In genomic region chr5:60944904-60945759, GRCh38 we compare ENCODE assay signal across 8 cellular contexts. TPM values are rescaled to one million over a fixed set of nuclear protein-coding genes. Genes with fewer than 3 reads are reported as not detected.
DNase-seq lines count a peak whose midpoint lies in the region; ATAC-seq and TF ChIP-seq lines count a peak whose summit lies in the region.

Gene ERCC8 (minus strand): TSS chr5:60945070. CDS start chr5:60945008, 62 bp downstream.
A gene with protein sequence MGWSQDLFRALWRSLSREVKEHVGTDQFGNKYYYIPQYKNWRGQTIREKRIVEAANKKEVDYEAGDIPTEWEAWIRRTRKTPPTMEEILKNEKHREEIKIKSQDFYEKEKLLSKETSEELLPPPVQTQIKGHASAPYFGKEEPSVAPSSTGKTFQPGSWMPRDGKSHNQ (plus strand): TSS chr5:60945205. CDS start chr5:60945256, 51 bp downstream.

- H3K27me3 Mint-ChIP-seq in natural killer cell (ENCODE audit: low read depth in 2 of 2), result no peaks in the 10 kb centered on the region

- no peak within 1 kb of the TSS for H3K4me3 Mint-ChIP-seq in natural killer cell

- H3K9me3 Mint-ChIP-seq in natural killer cell, result no peaks in the 10 kb centered on the region

- no peaks in the 10 kb centered on the region for H3K36me3 Mint-ChIP-seq in natural killer cell

- intact Hi-C loops in natural killer cell (cut with micrococcal nuclease), result loop anchor here (10.0 kb wide), 1 partner anchor 220 kb away; the partner anchor contains the start of gene SMIM15

- peak; percentile 98 to 100 (median 99) for ATAC-seq in natural killer cell

- DNase-seq in EH (ENCODE audit: low read depth) (peak; percentile 95), GOT3 (lab: John Stamatoyannopoulos, UW) (peak; percentile 66), LHCN-M2 (ENCODE audit: low read depth) (peak; percentile 88), RPMI7951 (ENCODE audit: low read depth) (peak; percentile 88), fibroblast of pulmonary artery (ENCODE audit: low read depth) (peak; percentile 92), natural killer cell (peak; percentile 88)
- DNase-seq in activated T-helper 1 cell treated with anti-CD3 and anti-CD28 coated beads, Interleukin-2, amount 50 U/mL, for 16 hours (ENCODE audit: low read depth in 1 of 2, low spot score in 1 of 2), result peak; percentile 69 to 75
- DNase-seq in stimulated activated naive CD4-positive, alpha-beta T cell (lab: John Stamatoyannopoulos, UW), result peak; percentile 77 to 88 (median 84)

- H3K4me1 Mint-ChIP-seq in natural killer cell, result peaks cover 10 to 11% of the 10 kb centered on the region in 2 donors

- H3K27ac Mint-ChIP-seq in natural killer cell, result no peak within 1 kb of the TSS

- H3K4me3 ChIP-seq in fibroblast of pulmonary artery (replicated peaks; ENCODE audit: low read depth, low read length), result peak within 1 kb of the TSS; percentile 83

- TF ChIP-seq CTCF in fibroblast of pulmonary artery (IDR thresholded peaks at IDR 0.05; ENCODE audit: low read length, missing control alignments) (no peak), natural killer cell (IDR thresholded peaks at IDR 0.05) (no peak)

RNA-seq across cellular contexts. Expression of gene ERCC8, which starts in this region (rescaled TPM):
- total RNA-seq in LHCN-M2 (2014; rRNA removed) (24.0 and 29.5 TPM in 2 replicates), natural killer cell (1 to 10 TPM; 4.8 to 9.1 (median 5.5) TPM)
- polyA plus RNA-seq in LHCN-M2 (2012), result 6.1 TPM
- total RNA-seq in RPMI7951 (2014; rRNA removed; shearing (Covaris generic)), result 25.6 TPM in 2 replicates

RNA-seq across cellular contexts. Expression of the second gene that starts in this region (rescaled TPM):
- total RNA-seq in LHCN-M2 (2014; rRNA removed), result 35.0 and 36.5 TPM in 2 replicates
- 58.9 TPM for polyA plus RNA-seq in LHCN-M2 (2012)
- total RNA-seq in RPMI7951 (2014; rRNA removed; shearing (Covaris generic)), result 43.5 and 45.4 TPM in 2 replicates
- total RNA-seq in natural killer cell, result 1 to 10 TPM; 5.6 to 7.6 (median 7.0) TPM

Comparison
In these comparisons a context has a peak if more than half of its experiments do, and no peak if none do; other contexts are left out.
1. Peak in every context shown above with its lines: DNase-seq, ATAC-seq and H3K4me3 ChIP-seq.